23 cellular contexts compared by ENCODE assay signal in the genomic region with DNA sequence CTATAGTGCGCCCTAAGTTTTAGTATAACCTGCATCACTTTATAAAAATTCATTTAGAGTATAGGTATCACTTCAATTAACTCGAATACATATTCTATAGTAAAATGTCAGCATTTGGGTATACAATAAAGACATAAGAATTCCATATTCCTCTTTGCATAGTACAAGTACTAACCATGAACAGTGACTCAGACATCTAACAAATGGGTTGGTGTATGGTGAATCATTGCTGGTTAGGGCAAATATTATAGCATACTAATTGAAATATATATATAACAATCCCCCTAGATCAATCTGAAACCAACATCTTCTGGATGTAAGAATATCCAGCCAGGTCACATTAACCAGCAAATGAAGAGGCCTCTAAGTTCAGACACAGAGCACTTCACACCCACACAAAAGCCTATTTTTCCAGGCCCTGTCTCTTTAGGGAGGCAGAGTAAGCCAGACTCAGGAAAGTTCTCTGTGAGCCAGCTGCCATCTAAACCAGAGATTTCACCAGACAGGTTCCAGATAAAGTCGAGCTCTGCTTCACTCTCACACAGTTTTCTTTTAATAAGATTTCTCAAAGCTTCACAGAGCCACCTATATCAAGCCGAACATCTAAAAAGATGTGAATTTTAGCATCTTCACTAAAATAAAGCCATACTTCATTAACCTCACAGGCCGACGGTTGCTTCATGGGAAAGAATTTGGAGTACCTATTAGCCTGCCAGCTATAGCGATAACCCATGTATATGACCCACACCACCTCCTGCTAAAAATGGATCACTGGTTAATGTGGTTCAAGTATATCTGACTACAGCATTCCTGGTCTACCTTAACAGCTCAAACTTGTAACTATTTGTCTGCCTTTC.
DNase-seq lines count a peak whose midpoint lies in the region; ATAC-seq, FAIRE-seq and TF ChIP-seq lines count a peak whose summit lies in the region.
"Had no signal": no experiment of that assay in that cellular context is flagged by ENCODE, and none has a peak within 500 bp of the region (broad histone marks: within the 10 kb centered on the region; RNA-seq: fewer than 3 reads in every experiment).

No MANE protein-coding gene starts in this region.

- no peaks in the 10 kb centered on the region for H3K36me3 ChIP-seq in suprapubic skin
- no peaks in the 10 kb centered on the region for H3K36me3 ChIP-seq in psoas muscle (ENCODE audit: insufficient read depth in 1 of 2, low read depth in 1 of 2)
- H3K36me3 ChIP-seq: BLaER1 treated with 17β-estradiol and CSF1 and Interleukin-3, amounts not matched to agents 10 nM and 100 nM; brain microvascular endothelial cell; heart right ventricle; lower lobe of right lung; uterus had no signal

- H3K4me1 Mint-ChIP-seq in natural killer cell, result no peaks in the 10 kb centered on the region
- H3K4me1 Mint-ChIP-seq: activated naive CD8-positive, alpha-beta T cell treated with anti-CD3 and anti-CD28 coated beads for 36 hours; activated T-helper 17 cell treated with anti-CD3 and anti-CD28 coated beads, Interleukin-2, amount 50 U/mL, for 72 hours had no signal

- TF ChIP-seq RAD21 in A549 (conservative IDR thresholded peaks at IDR 0.05 in 1 of 2, IDR thresholded peaks at IDR 0.05 in 1 of 2), result no peak

- no peaks in the 10 kb centered on the region for H3K9me3 ChIP-seq in A549
- H3K9me3 ChIP-seq in suprapubic skin, result no peaks in the 10 kb centered on the region
- no peaks in the 10 kb centered on the region for H3K9me3 ChIP-seq in psoas muscle
- H3K9me3 ChIP-seq: BLaER1 treated with 17β-estradiol and CSF1 and Interleukin-3, amounts not matched to agents 10 nM and 100 nM; heart right ventricle; lower lobe of right lung; uterus had no signal

- no peak for TF ChIP-seq EP300 in A549 (IDR thresholded peaks at IDR 0.05)
- TF ChIP-seq EP300 in suprapubic skin (IDR thresholded peaks at IDR 0.05), result no peak

- CTCF ChIA-PET in A549 (lab: Yijun Ruan, JAX), result no interaction called here

- H3K4me3 ChIP-seq in A549 (no peak overlapping the region), fibroblast of mammary gland (ENCODE audit: control insufficient read depth, low read depth, low read length) (no peak overlapping the region), suprapubic skin (no peak overlapping the region), psoas muscle (no peak overlapping the region)
- H3K4me3 ChIP-seq: BLaER1 treated with 17β-estradiol and CSF1 and Interleukin-3, amounts not matched to agents 10 nM and 100 nM; heart right ventricle; lower lobe of right lung; uterus had no signal

- peaks cover 0 to 20% of the 10 kb centered on the region in 2 donors for H3K27me3 Mint-ChIP-seq in natural killer cell (ENCODE audit: low read depth in 2 of 2)
- H3K27me3 Mint-ChIP-seq: activated T-helper 17 cell treated with anti-CD3 and anti-CD28 coated beads, Interleukin-2, amount 50 U/mL, for 72 hours had no signal

- intact Hi-C loops in natural killer cell (cut with micrococcal nuclease) (no loop called here), psoas muscle (cut with DNase I) (no loop called here)

- H3K9me3 Mint-ChIP-seq in natural killer cell, result peaks cover 0 to 4% of the 10 kb centered on the region in 2 donors
- H3K9me3 Mint-ChIP-seq: activated naive CD8-positive, alpha-beta T cell treated with anti-CD3 and anti-CD28 coated beads for 36 hours; activated T-helper 17 cell treated with anti-CD3 and anti-CD28 coated beads, Interleukin-2, amount 50 U/mL, for 72 hours had no signal

- 22% methylated on average over 7 of the region's 7 CpGs for WGBS in A549 (ENCODE audit: missing lambda C conversion rate)
- 84% methylated on average over 7 of the region's 7 CpGs for WGBS in suprapubic skin
- whole genome bisulfite sequencing in psoas muscle, 3 donors, result 55 to 70% (median 62%) methylated on average over 7 of the region's 7 CpGs

- no peaks in the 10 kb centered on the region for H3K27me3 ChIP-seq in suprapubic skin
- H3K27me3 ChIP-seq in psoas muscle (ENCODE audit: insufficient read depth in 3 of 3, low read length in 2 of 3), result peaks cover 0 to 3% (median 0%) of the 10 kb centered on the region in 3 donors
- H3K27me3 ChIP-seq: brain microvascular endothelial cell, uterus had no signal

- H3K36me3 Mint-ChIP-seq in natural killer cell, result no peaks in the 10 kb centered on the region
- H3K36me3 Mint-ChIP-seq: activated naive CD8-positive, alpha-beta T cell treated with anti-CD3 and anti-CD28 coated beads for 36 hours had no signal

- no peak overlapping the region for H3K4me2 ChIP-seq in A549
- H3K4me2 ChIP-seq: BLaER1 treated with 17β-estradiol and CSF1 and Interleukin-3, amounts not matched to agents 10 nM and 100 nM had no signal

- no peak for ATAC-seq in A549
- ATAC-seq in GM19463 (IDR thresholded peaks at IDR 0.05; ENCODE audit: unreplicated experiment), result peak; percentile 32
- ATAC-seq in GM19395 (IDR thresholded peaks at IDR 0.05; ENCODE audit: unreplicated experiment), result no peak
- ATAC-seq in natural killer cell, result no peak
- no peak for ATAC-seq in psoas muscle
- ATAC-seq: activated T-helper 17 cell treated with anti-CD3 and anti-CD28 coated beads, Interleukin-2, amount 50 U/mL, for 72 hours; lower lobe of right lung had no signal

- TF ChIP-seq POLR2A in A549 (IDR thresholded peaks at IDR 0.05; ENCODE audit: low read length) (no peak), suprapubic skin (IDR thresholded peaks at IDR 0.05) (no peak)

- no peak overlapping the region for H3K27ac Mint-ChIP-seq in natural killer cell
- H3K27ac Mint-ChIP-seq: activated naive CD8-positive, alpha-beta T cell treated with anti-CD3 and anti-CD28 coated beads for 36 hours; activated T-helper 17 cell treated with anti-CD3 and anti-CD28 coated beads, Interleukin-2, amount 50 U/mL, for 72 hours; H9 had no signal

- H3K27ac ChIP-seq in A549 (no peak overlapping the region), suprapubic skin (no peak overlapping the region), psoas muscle (no peak overlapping the region)
- H3K27ac ChIP-seq: BLaER1 treated with 17β-estradiol and CSF1 and Interleukin-3, amounts not matched to agents 10 nM and 100 nM; brain microvascular endothelial cell; lower lobe of right lung; uterus had no signal

- DNase-seq in A549 (ENCODE audit: low read depth in 1 of 2, low spot score in 1 of 2) (no peak), RKO (ENCODE audit: low spot score) (peak; percentile 4), fibroblast of mammary gland (ENCODE audit: low read depth) (peak; percentile 12), suprapubic skin (ENCODE audit: low spot score in 2 of 2) (no peak), natural killer cell (no peak), psoas muscle (no peak)
- DNase-seq: ACHN; activated CD4-positive, alpha-beta T cell treated with anti-CD3 and anti-CD28 coated beads for 4 hours; activated naive CD8-positive, alpha-beta T cell treated with anti-CD3 and anti-CD28 coated beads for 36 hours; brain microvascular endothelial cell; cortex of kidney; EL; H9; heart right ventricle; lower lobe of right lung; NCI-H1417 treated with DMSO at 0.1 percent for 48 hours; NCI-H510A; NK-92 treated with Interleukin-12 subunit alpha and Interleukin-12 subunit beta, amount 100 ng/mL, for 24 hours; uterus had no signal

- TF ChIP-seq CTCF in A549 (IDR thresholded peaks at IDR 0.05) (no peak), fibroblast of mammary gland (conservative IDR thresholded peaks at IDR 0.05; ENCODE audit: control insufficient read depth, insufficient read depth, low read depth, low read length) (no peak), suprapubic skin (IDR thresholded peaks at IDR 0.05) (no peak), natural killer cell (IDR thresholded peaks at IDR 0.05) (no peak), psoas muscle (IDR thresholded peaks at IDR 0.05) (no peak)

- H3K4me3 Mint-ChIP-seq in natural killer cell, result no peak overlapping the region
- H3K4me3 Mint-ChIP-seq: activated naive CD8-positive, alpha-beta T cell treated with anti-CD3 and anti-CD28 coated beads for 36 hours; activated T-helper 17 cell treated with anti-CD3 and anti-CD28 coated beads, Interleukin-2, amount 50 U/mL, for 72 hours; H9 had no signal

- FAIRE-seq in A549 (lab: Jason Lieb, UNC), result peak; percentile 67

- H3K4me1 ChIP-seq in A549 (no peaks in the 10 kb centered on the region), suprapubic skin (no peaks in the 10 kb centered on the region), psoas muscle (no peaks in the 10 kb centered on the region)
- H3K4me1 ChIP-seq: lower lobe of right lung, uterus had no signal

- POLR2A ChIA-PET in A549 (lab: Yijun Ruan, JAX), result no interaction called here

TF ChIP-seq in A549, 52 proteins besides CTCF, POLR2A, EP300 and RAD21:
- TF ChIP-seq JUNB (IDR thresholded peaks at IDR 0.05) (no peak), EHF (CRISPR knock-in tag; IDR thresholded peaks at IDR 0.05) (no peak), CEBPB (IDR thresholded peaks at IDR 0.05) (no peak), KDM5A (IDR thresholded peaks at IDR 0.05) (no peak), CBX8 (IDR thresholded peaks at IDR 0.05) (no peak)

Comparison
In these comparisons a context has a peak if more than half of its experiments do, and no peak if none do; other contexts are left out.
1. DNase-seq: peak in RKO (single experiment) and fibroblast of mammary gland (single experiment); none in A549 (0 of 2), suprapubic skin (0 of 2), natural killer cell (single experiment) and psoas muscle (0 of 2).